22 cellular contexts compared by ENCODE assay signal in the genomic region with DNA sequence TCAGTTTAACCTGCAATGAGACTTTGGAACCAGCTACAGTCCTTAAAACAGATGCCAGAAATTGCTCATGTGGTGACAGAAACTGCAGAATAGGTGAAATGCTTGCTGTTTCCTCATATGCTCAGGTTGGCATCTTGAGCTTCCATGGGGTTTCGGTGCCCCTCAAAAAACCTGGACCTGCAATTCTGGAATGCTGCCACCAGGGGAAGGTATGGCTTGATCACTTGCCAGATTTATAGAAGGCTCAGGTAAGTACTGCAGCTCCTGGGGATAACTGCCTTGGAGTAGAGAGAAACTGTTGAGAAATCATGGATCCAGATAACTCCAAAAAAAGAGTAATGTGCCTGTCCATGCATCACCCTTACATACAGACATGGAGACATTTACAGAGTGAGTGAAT.
DNase-seq lines count a peak whose midpoint lies in the region; TF ChIP-seq lines count a peak whose summit lies in the region.
"Had no signal": no experiment of that assay in that cellular context is flagged by ENCODE, and none has a peak within 500 bp of the region (broad histone marks: within the 10 kb centered on the region; RNA-seq: fewer than 3 reads in every experiment).

No MANE protein-coding gene starts in this region.

- H3K27ac Mint-ChIP-seq in progenitor cell of endocrine pancreas: no peak overlapping the region
- H3K27ac Mint-ChIP-seq: CD4-positive, alpha-beta T cell; nephron progenitor cell had no signal

- H3K9me3 ChIP-seq in OCI-LY3 (ENCODE audit: insufficient read depth, low read length): peaks cover 27% of the 10 kb centered on the region

- no peak overlapping the region for H2AFZ ChIP-seq in OCI-LY3 (ENCODE audit: low read depth, low read length)

- H3K4me1 ChIP-seq in OCI-LY3 (ENCODE audit: low read length): no peaks in the 10 kb centered on the region
- H3K4me1 ChIP-seq: Peyer's patch, stomach, tibial artery had no signal

- H4K20me1 ChIP-seq in OCI-LY3 (ENCODE audit: insufficient read depth, low read length): no peaks in the 10 kb centered on the region

- no peak overlapping the region for H3K4me3 Mint-ChIP-seq in progenitor cell of endocrine pancreas (ENCODE audit: low read depth)
- H3K4me3 Mint-ChIP-seq: CD4-positive, alpha-beta T cell; nephron progenitor cell had no signal

- peaks cover 4% of the 10 kb centered on the region for H3K36me3 ChIP-seq in OCI-LY3 (replicated peaks; ENCODE audit: low read depth, low read length)
- H3K36me3 ChIP-seq: MG63, Peyer's patch, stomach, tibial artery had no signal

- no peaks in the 10 kb centered on the region for H3K79me2 ChIP-seq in OCI-LY3 (ENCODE audit: low read length)

- H3K27ac ChIP-seq in OCI-LY3 (ENCODE audit: low read length): no peak overlapping the region
- H3K27ac ChIP-seq: Peyer's patch, stomach, tibial artery had no signal

- DNase-seq in fibroblast of mammary gland (ENCODE audit: low read depth) (no peak), progenitor cell of endocrine pancreas (ENCODE audit: low spot score, unreplicated experiment) (no peak), pons (ENCODE audit: low spot score) (no peak), NCI-H2029 (lab: John Stamatoyannopoulos, UW) (no peak), cerebellum (ENCODE audit: low spot score) (no peak)
- DNase-seq: activated CD4-positive, alpha-beta T cell treated with anti-CD3 and anti-CD28 coated beads for 1 hour; activated gamma-delta T cell treated with Interleukin-2 at 50 U/mL for 16 hours; CD4-positive, alpha-beta T cell; DMS53; effector CD4-positive, alpha-beta T cell; foreskin melanocyte; MG63; mucosa of descending colon; NCI-H1417 treated with DMSO at 0.1 percent for 48 hours; NCI-H2107; nephron progenitor cell; stimulated activated CD8-positive, alpha-beta memory T cell treated with anti-CD3 and anti-CD28 coated beads, Interleukin-4, amount 100 ng/mL, for 48 hours; stomach; tibial artery had no signal

- peaks cover 8% of the 10 kb centered on the region for H3K36me3 Mint-ChIP-seq in progenitor cell of endocrine pancreas (ENCODE audit: insufficient read depth)

- peaks cover 44% of the 10 kb centered on the region for H3K27me3 ChIP-seq in OCI-LY3 (ENCODE audit: low read depth, low read length)
- H3K27me3 ChIP-seq: MG63, Peyer's patch had no signal

- no peaks in the 10 kb centered on the region for H3K4me1 Mint-ChIP-seq in progenitor cell of endocrine pancreas (ENCODE audit: low read depth)

- H3K27me3 Mint-ChIP-seq in progenitor cell of endocrine pancreas: no peaks in the 10 kb centered on the region

- peaks cover 24% of the 10 kb centered on the region for H3K9me3 Mint-ChIP-seq in progenitor cell of endocrine pancreas (ENCODE audit: low read depth)

- H3K4me3 ChIP-seq in OCI-LY3 (ENCODE audit: low read length): no peak overlapping the region
- no peak overlapping the region for H3K4me3 ChIP-seq in fibroblast of mammary gland (ENCODE audit: control insufficient read depth, low read depth, low read length)
- H3K4me3 ChIP-seq: MG63, mucosa of descending colon, Peyer's patch, stomach, tibial artery had no signal

- TF ChIP-seq CTCF in GM12874 (IDR thresholded peaks at IDR 0.05; ENCODE audit: insufficient read depth, low read depth, low read length): peak; percentile 7; the same call in 1 of the 2 replicates
- peak; percentile 22 for TF ChIP-seq CTCF in OCI-LY3 (IDR thresholded peaks at IDR 0.05; ENCODE audit: low read depth, low read length)
- TF ChIP-seq CTCF in fibroblast of mammary gland (conservative IDR thresholded peaks at IDR 0.05; ENCODE audit: control insufficient read depth, insufficient read depth, low read depth, low read length): peak; percentile 5
- TF ChIP-seq CTCF in progenitor cell of endocrine pancreas (IDR thresholded peaks at IDR 0.05; ENCODE audit: unreplicated experiment): peak; percentile 41

- no peak overlapping the region for H3K4me2 ChIP-seq in OCI-LY3 (ENCODE audit: low read length)

- H3K9ac ChIP-seq in OCI-LY3 (ENCODE audit: low read length): no peak overlapping the region
